In the genomic region with DNA sequence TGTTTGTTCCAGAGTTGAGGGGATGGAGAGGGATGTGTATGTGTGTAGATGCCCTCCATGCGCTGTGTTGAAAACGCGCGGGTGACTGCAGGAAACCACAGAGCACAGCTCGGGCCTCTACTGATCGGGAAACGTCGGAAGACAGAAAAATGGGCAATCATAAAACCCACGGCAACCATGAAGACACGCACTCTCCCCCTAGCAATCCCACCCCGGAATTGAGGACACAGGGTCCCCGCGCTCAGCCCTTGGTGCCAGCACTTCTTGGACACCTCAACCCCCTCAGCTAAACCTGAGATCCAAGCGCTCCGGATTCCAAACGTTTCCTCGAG, we compare ENCODE assay signal across 6 cellular contexts.
DNase-seq lines count a peak whose midpoint lies in the region; ATAC-seq and TF ChIP-seq lines count a peak whose summit lies in the region.

No MANE protein-coding gene starts in this region.

- H3K4me3 ChIP-seq in GM06990 (replicated peaks; ENCODE audit: low read depth, low read length) = peak overlapping the region; percentile 91
- peak overlapping the region; percentile 98 for H3K4me3 ChIP-seq in MM.1S (ENCODE audit: low read length)
- H3K4me3 ChIP-seq in epithelial cell of esophagus (ENCODE audit: low read length) = peak overlapping the region; percentile 89
- H3K4me3 ChIP-seq in skin epidermis = peak overlapping the region; percentile 47 to 85 (median 74)

- peak overlapping the region; percentile 89 for H3K9ac ChIP-seq in MM.1S (ENCODE audit: low read length)

- peaks cover 10% of the 10 kb centered on the region for H3K4me1 ChIP-seq in MM.1S (ENCODE audit: low read length)

- H3F3A ChIP-seq in MM.1S (ENCODE audit: insufficient read depth, low read length) = peaks cover 42% of the 10 kb centered on the region

- no peaks in the 10 kb centered on the region for H3K9me2 ChIP-seq in MM.1S (replicated peaks; ENCODE audit: insufficient read depth, low read length)

- H4K20me1 ChIP-seq in MM.1S (ENCODE audit: insufficient read depth, low read length) = no peaks in the 10 kb centered on the region

- TF ChIP-seq CTCF in GM06990 (IDR thresholded peaks at IDR 0.05; ENCODE audit: insufficient read depth, low read length, poor library complexity, severe bottlenecking) = no peak
- TF ChIP-seq CTCF in MM.1S (IDR thresholded peaks at IDR 0.05; ENCODE audit: low read length) = no peak
- no peak for TF ChIP-seq CTCF in epithelial cell of esophagus (IDR thresholded peaks at IDR 0.05; ENCODE audit: insufficient read depth, low read depth, low read length, missing control alignments)

- H3K79me2 ChIP-seq in MM.1S (ENCODE audit: low read length) = peaks cover 57% of the 10 kb centered on the region

- H3K27me3 ChIP-seq in GM06990 (replicated peaks; ENCODE audit: control insufficient read depth, insufficient read depth, low read length) (no peaks in the 10 kb centered on the region), MM.1S (replicated peaks; ENCODE audit: insufficient read depth, low read length) (no peaks in the 10 kb centered on the region)

- peak overlapping the region; percentile 83 for H3K4me2 ChIP-seq in MM.1S (ENCODE audit: low read depth, low read length)

- ATAC-seq in HG02763 (IDR thresholded peaks at IDR 0.05; ENCODE audit: unreplicated experiment) = no peak

- H3K27ac ChIP-seq in MM.1S (ENCODE audit: low read length) (peak overlapping the region; percentile 65; the same call in 1 of the 2 replicates), skin epidermis (peak overlapping the region in 20 of 21 experiments; percentile 78 to 98 (median 89))

- peak overlapping the region; percentile 87 for H2AFZ ChIP-seq in MM.1S (ENCODE audit: low read length)

- DNase-seq in GM06990 (ENCODE audit: extremely low read depth, insufficient read length) = no peak
- DNase-seq in MM.1S = no peak
- DNase-seq in epithelial cell of esophagus (ENCODE audit: low read depth) = no peak
- DNase-seq in GM03348 (ENCODE audit: low spot score) = no peak

- H3K9me3 ChIP-seq in MM.1S (replicated peaks; ENCODE audit: insufficient read depth, low read length) = no peaks in the 10 kb centered on the region

- H3K36me3 ChIP-seq in GM06990 (ENCODE audit: control insufficient read depth, insufficient read depth, low read length) = peaks cover 8% of the 10 kb centered on the region
- no peaks in the 10 kb centered on the region; the same call in 1 of the 2 replicates for H3K36me3 ChIP-seq in MM.1S (replicated peaks; ENCODE audit: insufficient read depth, low read length)
